ENCODE assay signal across 2 cellular contexts in the genomic region with DNA sequence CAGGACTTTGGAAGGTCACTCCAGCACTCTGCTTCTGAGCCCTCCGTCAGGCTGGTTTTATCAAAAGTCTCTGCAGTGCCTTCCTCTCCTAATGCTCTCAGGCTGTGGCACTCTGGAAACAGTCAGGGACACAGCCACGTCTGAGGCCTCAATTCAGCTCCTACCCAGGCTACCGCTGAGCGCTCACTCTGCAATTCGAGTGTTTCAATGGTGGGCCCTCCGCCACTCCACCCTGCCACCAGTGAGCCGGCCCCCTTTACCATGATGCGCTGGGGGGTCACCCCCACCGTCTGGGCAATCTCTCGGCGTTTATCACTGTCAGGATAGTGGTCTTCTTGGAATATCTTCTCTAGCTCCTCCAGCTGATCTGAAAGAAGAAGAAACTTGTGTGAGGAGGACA.
TF ChIP-seq lines count a peak whose summit lies in the region.

No MANE protein-coding gene starts in this region.

TF ChIP-seq in GM23338, 12 proteins besides CTCF, POLR2A, EP300 and RAD21:
- TF ChIP-seq ZNF331 (CRISPR knock-in tag; IDR thresholded peaks at IDR 0.05; ENCODE audit: low read depth) (no peak), NANOG (IDR thresholded peaks at IDR 0.05; ENCODE audit: borderline replicate concordance) (no peak), ZNF114 (CRISPR knock-in tag; IDR thresholded peaks at IDR 0.05) (no peak), STAT1 (IDR thresholded peaks at IDR 0.05; ENCODE audit: unreplicated experiment) (no peak), CREB1 (CRISPR knock-in tag; IDR thresholded peaks at IDR 0.05; ENCODE audit: low read depth) (no peak), POLR2AphosphoS5 (IDR thresholded peaks at IDR 0.05; ENCODE audit: low read depth) (no peak), EZH2 (IDR thresholded peaks at IDR 0.05; ENCODE audit: low read depth, unreplicated experiment) (no peak)
- TF ChIP-seq, protein P1, sequence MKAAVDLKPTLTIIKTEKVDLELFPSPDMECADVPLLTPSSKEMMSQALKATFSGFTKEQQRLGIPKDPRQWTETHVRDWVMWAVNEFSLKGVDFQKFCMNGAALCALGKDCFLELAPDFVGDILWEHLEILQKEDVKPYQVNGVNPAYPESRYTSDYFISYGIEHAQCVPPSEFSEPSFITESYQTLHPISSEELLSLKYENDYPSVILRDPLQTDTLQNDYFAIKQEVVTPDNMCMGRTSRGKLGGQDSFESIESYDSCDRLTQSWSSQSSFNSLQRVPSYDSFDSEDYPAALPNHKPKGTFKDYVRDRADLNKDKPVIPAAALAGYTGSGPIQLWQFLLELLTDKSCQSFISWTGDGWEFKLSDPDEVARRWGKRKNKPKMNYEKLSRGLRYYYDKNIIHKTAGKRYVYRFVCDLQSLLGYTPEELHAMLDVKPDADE (IDR thresholded peaks at IDR 0.05) = no peak
- TF ChIP-seq, protein P2, sequence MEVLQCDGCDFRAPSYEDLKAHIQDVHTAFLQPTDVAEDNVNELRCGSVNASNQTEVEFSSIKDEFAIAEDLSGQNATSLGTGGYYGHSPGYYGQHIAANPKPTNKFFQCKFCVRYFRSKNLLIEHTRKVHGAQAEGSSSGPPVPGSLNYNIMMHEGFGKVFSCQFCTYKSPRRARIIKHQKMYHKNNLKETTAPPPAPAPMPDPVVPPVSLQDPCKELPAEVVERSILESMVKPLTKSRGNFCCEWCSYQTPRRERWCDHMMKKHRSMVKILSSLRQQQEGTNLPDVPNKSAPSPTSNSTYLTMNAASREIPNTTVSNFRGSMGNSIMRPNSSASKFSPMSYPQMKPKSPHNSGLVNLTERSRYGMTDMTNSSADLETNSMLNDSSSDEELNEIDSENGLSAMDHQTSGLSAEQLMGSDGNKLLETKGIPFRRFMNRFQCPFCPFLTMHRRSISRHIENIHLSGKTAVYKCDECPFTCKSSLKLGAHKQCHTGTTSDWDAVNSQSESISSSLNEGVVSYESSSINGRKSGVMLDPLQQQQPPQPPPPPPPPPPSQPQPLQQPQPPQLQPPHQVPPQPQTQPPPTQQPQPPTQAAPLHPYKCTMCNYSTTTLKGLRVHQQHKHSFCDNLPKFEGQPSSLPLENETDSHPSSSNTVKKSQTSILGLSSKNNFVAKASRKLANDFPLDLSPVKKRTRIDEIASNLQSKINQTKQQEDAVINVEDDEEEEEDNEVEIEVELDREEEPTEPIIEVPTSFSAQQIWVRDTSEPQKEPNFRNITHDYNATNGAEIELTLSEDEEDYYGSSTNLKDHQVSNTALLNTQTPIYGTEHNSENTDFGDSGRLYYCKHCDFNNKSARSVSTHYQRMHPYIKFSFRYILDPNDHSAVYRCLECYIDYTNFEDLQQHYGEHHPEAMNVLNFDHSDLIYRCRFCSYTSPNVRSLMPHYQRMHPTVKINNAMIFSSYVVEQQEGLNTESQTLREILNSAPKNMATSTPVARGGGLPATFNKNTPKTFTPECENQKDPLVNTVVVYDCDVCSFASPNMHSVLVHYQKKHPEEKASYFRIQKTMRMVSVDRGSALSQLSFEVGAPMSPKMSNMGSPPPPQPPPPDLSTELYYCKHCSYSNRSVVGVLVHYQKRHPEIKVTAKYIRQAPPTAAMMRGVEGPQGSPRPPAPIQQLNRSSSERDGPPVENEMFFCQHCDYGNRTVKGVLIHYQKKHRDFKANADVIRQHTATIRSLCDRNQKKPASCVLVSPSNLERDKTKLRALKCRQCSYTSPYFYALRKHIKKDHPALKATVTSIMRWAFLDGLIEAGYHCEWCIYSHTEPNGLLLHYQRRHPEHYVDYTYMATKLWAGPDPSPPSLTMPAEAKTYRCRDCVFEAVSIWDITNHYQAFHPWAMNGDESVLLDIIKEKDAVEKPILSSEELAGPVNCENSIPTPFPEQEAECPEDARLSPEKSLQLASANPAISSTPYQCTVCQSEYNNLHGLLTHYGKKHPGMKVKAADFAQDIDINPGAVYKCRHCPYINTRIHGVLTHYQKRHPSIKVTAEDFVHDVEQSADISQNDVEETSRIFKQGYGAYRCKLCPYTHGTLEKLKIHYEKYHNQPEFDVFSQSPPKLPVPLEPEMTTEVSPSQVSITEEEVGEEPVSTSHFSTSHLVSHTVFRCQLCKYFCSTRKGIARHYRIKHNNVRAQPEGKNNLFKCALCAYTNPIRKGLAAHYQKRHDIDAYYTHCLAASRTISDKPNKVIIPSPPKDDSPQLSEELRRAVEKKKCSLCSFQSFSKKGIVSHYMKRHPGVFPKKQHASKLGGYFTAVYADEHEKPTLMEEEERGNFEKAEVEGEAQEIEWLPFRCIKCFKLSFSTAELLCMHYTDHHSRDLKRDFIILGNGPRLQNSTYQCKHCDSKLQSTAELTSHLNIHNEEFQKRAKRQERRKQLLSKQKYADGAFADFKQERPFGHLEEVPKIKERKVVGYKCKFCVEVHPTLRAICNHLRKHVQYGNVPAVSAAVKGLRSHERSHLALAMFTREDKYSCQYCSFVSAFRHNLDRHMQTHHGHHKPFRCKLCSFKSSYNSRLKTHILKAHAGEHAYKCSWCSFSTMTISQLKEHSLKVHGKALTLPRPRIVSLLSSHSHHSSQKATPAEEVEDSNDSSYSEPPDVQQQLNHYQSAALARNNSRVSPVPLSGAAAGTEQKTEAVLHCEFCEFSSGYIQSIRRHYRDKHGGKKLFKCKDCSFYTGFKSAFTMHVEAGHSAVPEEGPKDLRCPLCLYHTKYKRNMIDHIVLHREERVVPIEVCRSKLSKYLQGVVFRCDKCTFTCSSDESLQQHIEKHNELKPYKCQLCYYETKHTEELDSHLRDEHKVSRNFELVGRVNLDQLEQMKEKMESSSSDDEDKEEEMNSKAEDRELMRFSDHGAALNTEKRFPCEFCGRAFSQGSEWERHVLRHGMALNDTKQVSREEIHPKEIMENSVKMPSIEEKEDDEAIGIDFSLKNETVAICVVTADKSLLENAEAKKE (CRISPR knock-in tag; IDR thresholded peaks at IDR 0.05) = no peak
- TF ChIP-seq, protein P3, sequence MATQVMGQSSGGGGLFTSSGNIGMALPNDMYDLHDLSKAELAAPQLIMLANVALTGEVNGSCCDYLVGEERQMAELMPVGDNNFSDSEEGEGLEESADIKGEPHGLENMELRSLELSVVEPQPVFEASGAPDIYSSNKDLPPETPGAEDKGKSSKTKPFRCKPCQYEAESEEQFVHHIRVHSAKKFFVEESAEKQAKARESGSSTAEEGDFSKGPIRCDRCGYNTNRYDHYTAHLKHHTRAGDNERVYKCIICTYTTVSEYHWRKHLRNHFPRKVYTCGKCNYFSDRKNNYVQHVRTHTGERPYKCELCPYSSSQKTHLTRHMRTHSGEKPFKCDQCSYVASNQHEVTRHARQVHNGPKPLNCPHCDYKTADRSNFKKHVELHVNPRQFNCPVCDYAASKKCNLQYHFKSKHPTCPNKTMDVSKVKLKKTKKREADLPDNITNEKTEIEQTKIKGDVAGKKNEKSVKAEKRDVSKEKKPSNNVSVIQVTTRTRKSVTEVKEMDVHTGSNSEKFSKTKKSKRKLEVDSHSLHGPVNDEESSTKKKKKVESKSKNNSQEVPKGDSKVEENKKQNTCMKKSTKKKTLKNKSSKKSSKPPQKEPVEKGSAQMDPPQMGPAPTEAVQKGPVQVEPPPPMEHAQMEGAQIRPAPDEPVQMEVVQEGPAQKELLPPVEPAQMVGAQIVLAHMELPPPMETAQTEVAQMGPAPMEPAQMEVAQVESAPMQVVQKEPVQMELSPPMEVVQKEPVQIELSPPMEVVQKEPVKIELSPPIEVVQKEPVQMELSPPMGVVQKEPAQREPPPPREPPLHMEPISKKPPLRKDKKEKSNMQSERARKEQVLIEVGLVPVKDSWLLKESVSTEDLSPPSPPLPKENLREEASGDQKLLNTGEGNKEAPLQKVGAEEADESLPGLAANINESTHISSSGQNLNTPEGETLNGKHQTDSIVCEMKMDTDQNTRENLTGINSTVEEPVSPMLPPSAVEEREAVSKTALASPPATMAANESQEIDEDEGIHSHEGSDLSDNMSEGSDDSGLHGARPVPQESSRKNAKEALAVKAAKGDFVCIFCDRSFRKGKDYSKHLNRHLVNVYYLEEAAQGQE (IDR thresholded peaks at IDR 0.05; ENCODE audit: unreplicated experiment) = no peak

TF ChIP-seq in H1, 55 proteins besides CTCF, POLR2A, EP300 and RAD21:
- no peak for TF ChIP-seq CBX5 (IDR thresholded peaks at IDR 0.05; ENCODE audit: low read depth, low read length)
- no peak for TF ChIP-seq MAFK (IDR thresholded peaks at IDR 0.05; ENCODE audit: low read depth, low read length)
- TF ChIP-seq CBX8 (IDR thresholded peaks at IDR 0.05; ENCODE audit: borderline replicate concordance, low read depth, low read length) = no peak
- TF ChIP-seq, protein P4, sequence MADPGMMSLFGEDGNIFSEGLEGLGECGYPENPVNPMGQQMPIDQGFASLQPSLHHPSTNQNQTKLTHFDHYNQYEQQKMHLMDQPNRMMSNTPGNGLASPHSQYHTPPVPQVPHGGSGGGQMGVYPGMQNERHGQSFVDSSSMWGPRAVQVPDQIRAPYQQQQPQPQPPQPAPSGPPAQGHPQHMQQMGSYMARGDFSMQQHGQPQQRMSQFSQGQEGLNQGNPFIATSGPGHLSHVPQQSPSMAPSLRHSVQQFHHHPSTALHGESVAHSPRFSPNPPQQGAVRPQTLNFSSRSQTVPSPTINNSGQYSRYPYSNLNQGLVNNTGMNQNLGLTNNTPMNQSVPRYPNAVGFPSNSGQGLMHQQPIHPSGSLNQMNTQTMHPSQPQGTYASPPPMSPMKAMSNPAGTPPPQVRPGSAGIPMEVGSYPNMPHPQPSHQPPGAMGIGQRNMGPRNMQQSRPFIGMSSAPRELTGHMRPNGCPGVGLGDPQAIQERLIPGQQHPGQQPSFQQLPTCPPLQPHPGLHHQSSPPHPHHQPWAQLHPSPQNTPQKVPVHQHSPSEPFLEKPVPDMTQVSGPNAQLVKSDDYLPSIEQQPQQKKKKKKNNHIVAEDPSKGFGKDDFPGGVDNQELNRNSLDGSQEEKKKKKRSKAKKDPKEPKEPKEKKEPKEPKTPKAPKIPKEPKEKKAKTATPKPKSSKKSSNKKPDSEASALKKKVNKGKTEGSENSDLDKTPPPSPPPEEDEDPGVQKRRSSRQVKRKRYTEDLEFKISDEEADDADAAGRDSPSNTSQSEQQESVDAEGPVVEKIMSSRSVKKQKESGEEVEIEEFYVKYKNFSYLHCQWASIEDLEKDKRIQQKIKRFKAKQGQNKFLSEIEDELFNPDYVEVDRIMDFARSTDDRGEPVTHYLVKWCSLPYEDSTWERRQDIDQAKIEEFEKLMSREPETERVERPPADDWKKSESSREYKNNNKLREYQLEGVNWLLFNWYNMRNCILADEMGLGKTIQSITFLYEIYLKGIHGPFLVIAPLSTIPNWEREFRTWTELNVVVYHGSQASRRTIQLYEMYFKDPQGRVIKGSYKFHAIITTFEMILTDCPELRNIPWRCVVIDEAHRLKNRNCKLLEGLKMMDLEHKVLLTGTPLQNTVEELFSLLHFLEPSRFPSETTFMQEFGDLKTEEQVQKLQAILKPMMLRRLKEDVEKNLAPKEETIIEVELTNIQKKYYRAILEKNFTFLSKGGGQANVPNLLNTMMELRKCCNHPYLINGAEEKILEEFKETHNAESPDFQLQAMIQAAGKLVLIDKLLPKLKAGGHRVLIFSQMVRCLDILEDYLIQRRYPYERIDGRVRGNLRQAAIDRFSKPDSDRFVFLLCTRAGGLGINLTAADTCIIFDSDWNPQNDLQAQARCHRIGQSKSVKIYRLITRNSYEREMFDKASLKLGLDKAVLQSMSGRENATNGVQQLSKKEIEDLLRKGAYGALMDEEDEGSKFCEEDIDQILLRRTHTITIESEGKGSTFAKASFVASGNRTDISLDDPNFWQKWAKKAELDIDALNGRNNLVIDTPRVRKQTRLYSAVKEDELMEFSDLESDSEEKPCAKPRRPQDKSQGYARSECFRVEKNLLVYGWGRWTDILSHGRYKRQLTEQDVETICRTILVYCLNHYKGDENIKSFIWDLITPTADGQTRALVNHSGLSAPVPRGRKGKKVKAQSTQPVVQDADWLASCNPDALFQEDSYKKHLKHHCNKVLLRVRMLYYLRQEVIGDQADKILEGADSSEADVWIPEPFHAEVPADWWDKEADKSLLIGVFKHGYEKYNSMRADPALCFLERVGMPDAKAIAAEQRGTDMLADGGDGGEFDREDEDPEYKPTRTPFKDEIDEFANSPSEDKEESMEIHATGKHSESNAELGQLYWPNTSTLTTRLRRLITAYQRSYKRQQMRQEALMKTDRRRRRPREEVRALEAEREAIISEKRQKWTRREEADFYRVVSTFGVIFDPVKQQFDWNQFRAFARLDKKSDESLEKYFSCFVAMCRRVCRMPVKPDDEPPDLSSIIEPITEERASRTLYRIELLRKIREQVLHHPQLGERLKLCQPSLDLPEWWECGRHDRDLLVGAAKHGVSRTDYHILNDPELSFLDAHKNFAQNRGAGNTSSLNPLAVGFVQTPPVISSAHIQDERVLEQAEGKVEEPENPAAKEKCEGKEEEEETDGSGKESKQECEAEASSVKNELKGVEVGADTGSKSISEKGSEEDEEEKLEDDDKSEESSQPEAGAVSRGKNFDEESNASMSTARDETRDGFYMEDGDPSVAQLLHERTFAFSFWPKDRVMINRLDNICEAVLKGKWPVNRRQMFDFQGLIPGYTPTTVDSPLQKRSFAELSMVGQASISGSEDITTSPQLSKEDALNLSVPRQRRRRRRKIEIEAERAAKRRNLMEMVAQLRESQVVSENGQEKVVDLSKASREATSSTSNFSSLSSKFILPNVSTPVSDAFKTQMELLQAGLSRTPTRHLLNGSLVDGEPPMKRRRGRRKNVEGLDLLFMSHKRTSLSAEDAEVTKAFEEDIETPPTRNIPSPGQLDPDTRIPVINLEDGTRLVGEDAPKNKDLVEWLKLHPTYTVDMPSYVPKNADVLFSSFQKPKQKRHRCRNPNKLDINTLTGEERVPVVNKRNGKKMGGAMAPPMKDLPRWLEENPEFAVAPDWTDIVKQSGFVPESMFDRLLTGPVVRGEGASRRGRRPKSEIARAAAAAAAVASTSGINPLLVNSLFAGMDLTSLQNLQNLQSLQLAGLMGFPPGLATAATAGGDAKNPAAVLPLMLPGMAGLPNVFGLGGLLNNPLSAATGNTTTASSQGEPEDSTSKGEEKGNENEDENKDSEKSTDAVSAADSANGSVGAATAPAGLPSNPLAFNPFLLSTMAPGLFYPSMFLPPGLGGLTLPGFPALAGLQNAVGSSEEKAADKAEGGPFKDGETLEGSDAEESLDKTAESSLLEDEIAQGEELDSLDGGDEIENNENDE (IDR thresholded peaks at IDR 0.05; ENCODE audit: insufficient replicate concordance, low read length) = no peak
- TF ChIP-seq RFX5 (IDR thresholded peaks at IDR 0.05; ENCODE audit: borderline replicate concordance, low read depth, low read length) = no peak
- TF ChIP-seq HDAC6 (IDR thresholded peaks at IDR 0.05; ENCODE audit: low read depth, low read length) = no peak
- no peak for TF ChIP-seq FOSL1 (IDR thresholded peaks at IDR 0.05; ENCODE audit: insufficient read depth, low read depth, low read length)
- TF ChIP-seq, protein P5, sequence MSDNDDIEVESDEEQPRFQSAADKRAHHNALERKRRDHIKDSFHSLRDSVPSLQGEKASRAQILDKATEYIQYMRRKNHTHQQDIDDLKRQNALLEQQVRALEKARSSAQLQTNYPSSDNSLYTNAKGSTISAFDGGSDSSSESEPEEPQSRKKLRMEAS (IDR thresholded peaks at IDR 0.05) = no peak
